Comparison of ENCODE assay signal across 29 cellular contexts in the genomic region with DNA sequence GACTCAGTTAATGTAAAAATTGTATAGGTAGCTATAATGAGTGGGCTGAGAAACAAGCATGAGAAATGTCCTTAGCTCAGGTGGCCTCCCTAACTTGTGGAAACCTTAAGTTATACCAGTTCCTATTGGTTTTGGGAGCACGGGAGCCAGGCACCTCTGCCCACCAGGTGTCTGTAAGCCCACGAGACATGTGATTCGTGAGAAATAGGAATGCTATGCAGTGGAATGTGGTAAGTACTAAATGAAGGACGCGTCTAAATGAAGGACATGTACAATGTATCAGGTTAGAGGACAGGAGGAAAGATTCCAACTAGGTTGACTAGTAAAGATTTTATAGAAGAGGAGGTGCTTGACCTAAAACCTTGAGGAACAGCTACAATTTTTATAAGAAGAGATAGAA. TPM values are rescaled to one million over a fixed set of nuclear protein-coding genes. Genes with fewer than 3 reads are reported as not detected.
"Had no signal": no experiment of that assay in that cellular context is flagged by ENCODE, and none has a peak within 500 bp of the region (broad histone marks: within the 10 kb centered on the region; RNA-seq: fewer than 3 reads in every experiment).

No MANE protein-coding gene starts in this region.

- ATAC-seq: gastroesophageal sphincter, left lobe of liver, lower lobe of right lung, right lobe of liver had no signal

- DNase-seq: activated CD4-positive, alpha-beta memory T cell treated with anti-CD3 and anti-CD28 coated beads for 36 hours; activated CD4-positive, alpha-beta T cell treated with anti-CD3 and anti-CD28 coated beads, Interleukin-2, amount 10 ng/mL, durations not matched to agents 24 days and 14 days; activated CD4-positive, CD25-positive, alpha-beta regulatory T cell treated with anti-CD3 and anti-CD28 coated beads, Interleukin-2, amount 50 U/mL, for 72 hours; activated CD8-positive, alpha-beta memory T cell treated with anti-CD3 and anti-CD28 coated beads, Interleukin-2, amount 50 U/mL, for 4 hours; activated gamma-delta T cell; activated naive CD4-positive, alpha-beta T cell treated with anti-CD3 and anti-CD28 coated beads, Interleukin-2, amount 10 ng/mL, durations not matched to agents 7 days and 5 days; activated T-cell treated with anti-CD3 and anti-CD28 coated beads, Interleukin-2, amount 50 U/mL, for 1 hour; amygdala; cerebellar nuclear complex; dorsolateral prefrontal cortex; effector memory CD4-positive, alpha-beta T cell; erythroblast; lower lobe of right lung; mesendoderm; posterior cingulate gyrus; right lobe of liver; stimulated activated CD4-positive, alpha-beta T cell treated with anti-CD3 and anti-CD28 coated beads, Interleukin-12 subunit alpha, Interleukin-12 subunit beta, amount 100 ng/mL, for 4 hours; stimulated activated CD4-positive, alpha-beta T cell treated with anti-CD3 and anti-CD28 coated beads, Interleukin-4, amount 100 ng/mL, for 1 hour; T-helper 2 cell; uterus had no signal

- H3K79me2 ChIP-seq: hepatocyte had no signal

- H3K36me3 ChIP-seq: uterus had no signal

- H3K27ac Mint-ChIP-seq: activated CD4-positive, alpha-beta memory T cell treated with anti-CD3 and anti-CD28 coated beads for 36 hours; activated CD4-positive, alpha-beta T cell treated with anti-CD3 and anti-CD28 coated beads, Interleukin-2, amount 10 ng/mL, durations not matched to agents 24 days and 14 days; activated naive CD4-positive, alpha-beta T cell treated with anti-CD3 and anti-CD28 coated beads, Interleukin-2, amount 10 ng/mL, durations not matched to agents 7 days and 5 days; activated T-helper 1 cell treated with anti-CD3 and anti-CD28 coated beads, Interleukin-12 subunit alpha, Interleukin-12 subunit beta, Interleukin-2, Interleukin-4 antibody, amounts not matched to agents 30 ng/mL and 10 ng/mL and 1 ng/mL, durations not matched to agents 14 hours and 24 hours and 36 hours; nephron; stimulated activated naive CD8-positive, alpha-beta T cell treated with anti-CD3 and anti-CD28 coated beads, Interleukin-15, Interleukin-2, amounts not matched to agents 100 ng/mL and 50 ng/mL, for 24 hours; type B pancreatic cell had no signal

- H3K4me1 Mint-ChIP-seq: activated CD4-positive, alpha-beta T cell treated with anti-CD3 and anti-CD28 coated beads, Interleukin-2, amount 10 ng/mL, durations not matched to agents 24 days and 14 days; activated naive CD4-positive, alpha-beta T cell treated with anti-CD3 and anti-CD28 coated beads, Interleukin-2, amount 10 ng/mL, durations not matched to agents 7 days and 5 days had no signal

- H3K4me3 ChIP-seq: coronary artery, dorsolateral prefrontal cortex, gastroesophageal sphincter, hepatocyte, lower lobe of right lung, right lobe of liver, uterus had no signal

- H3K27ac ChIP-seq: coronary artery, dorsolateral prefrontal cortex, gastroesophageal sphincter, hepatocyte, lower lobe of right lung, right lobe of liver, uterus had no signal

- H2AFZ ChIP-seq: hepatocyte had no signal

- H3K27me3 Mint-ChIP-seq: activated CD4-positive, alpha-beta memory T cell treated with anti-CD3 and anti-CD28 coated beads for 36 hours; activated CD4-positive, alpha-beta T cell treated with anti-CD3 and anti-CD28 coated beads, Interleukin-2, amount 10 ng/mL, durations not matched to agents 24 days and 14 days; activated naive CD4-positive, alpha-beta T cell treated with anti-CD3 and anti-CD28 coated beads, Interleukin-2, amount 10 ng/mL, durations not matched to agents 7 days and 5 days; stimulated activated naive CD8-positive, alpha-beta T cell treated with anti-CD3 and anti-CD28 coated beads, Interleukin-15, Interleukin-2, amounts not matched to agents 100 ng/mL and 50 ng/mL, for 24 hours; type B pancreatic cell had no signal

- H3K4me3 Mint-ChIP-seq: activated CD4-positive, alpha-beta memory T cell treated with anti-CD3 and anti-CD28 coated beads for 36 hours; activated CD4-positive, alpha-beta T cell treated with anti-CD3 and anti-CD28 coated beads, Interleukin-2, amount 10 ng/mL, durations not matched to agents 24 days and 14 days; activated naive CD4-positive, alpha-beta T cell treated with anti-CD3 and anti-CD28 coated beads, Interleukin-2, amount 10 ng/mL, durations not matched to agents 7 days and 5 days; activated T-helper 1 cell treated with anti-CD3 and anti-CD28 coated beads, Interleukin-12 subunit alpha, Interleukin-12 subunit beta, Interleukin-2, Interleukin-4 antibody, amounts not matched to agents 30 ng/mL and 10 ng/mL and 1 ng/mL, durations not matched to agents 14 hours and 24 hours and 36 hours; nephron; stimulated activated naive CD8-positive, alpha-beta T cell treated with anti-CD3 and anti-CD28 coated beads, Interleukin-15, Interleukin-2, amounts not matched to agents 100 ng/mL and 50 ng/mL, for 24 hours; type B pancreatic cell had no signal

- H3K9me3 ChIP-seq: gastroesophageal sphincter, lower lobe of right lung, right lobe of liver, uterus had no signal

- H3K9me3 Mint-ChIP-seq: activated CD4-positive, alpha-beta memory T cell treated with anti-CD3 and anti-CD28 coated beads for 36 hours; activated CD4-positive, alpha-beta T cell treated with anti-CD3 and anti-CD28 coated beads, Interleukin-2, amount 10 ng/mL, durations not matched to agents 24 days and 14 days; activated naive CD4-positive, alpha-beta T cell treated with anti-CD3 and anti-CD28 coated beads, Interleukin-2, amount 10 ng/mL, durations not matched to agents 7 days and 5 days; activated T-helper 1 cell treated with anti-CD3 and anti-CD28 coated beads, Interleukin-12 subunit alpha, Interleukin-12 subunit beta, Interleukin-2, Interleukin-4 antibody, amounts not matched to agents 30 ng/mL and 10 ng/mL and 1 ng/mL, durations not matched to agents 14 hours and 24 hours and 36 hours; nephron; stimulated activated naive CD8-positive, alpha-beta T cell treated with anti-CD3 and anti-CD28 coated beads, Interleukin-15, Interleukin-2, amounts not matched to agents 100 ng/mL and 50 ng/mL, for 24 hours had no signal

- H3K4me1 ChIP-seq: gastroesophageal sphincter, lower lobe of right lung, right lobe of liver, uterus had no signal

- H3K27me3 ChIP-seq: gastroesophageal sphincter, hepatocyte, right lobe of liver, uterus had no signal

- H3K4me2 ChIP-seq: hepatocyte had no signal

RNA-seq across cellular contexts. Expression of a gene that starts 46.0 kb away (rescaled TPM):
- total RNA-seq: activated CD4-positive, alpha-beta memory T cell treated with anti-CD3 and anti-CD28 coated beads for 36 hours; activated CD4-positive, alpha-beta T cell treated with anti-CD3 and anti-CD28 coated beads, Interleukin-2, amount 10 ng/mL, durations not matched to agents 24 days and 14 days; activated CD8-positive, alpha-beta memory T cell treated with anti-CD3 and anti-CD28 coated beads for 36 hours; activated T-helper 1 cell treated with anti-CD3 and anti-CD28 coated beads, Interleukin-12 subunit alpha, Interleukin-12 subunit beta, Interleukin-2, Interleukin-4 antibody, amounts not matched to agents 30 ng/mL and 10 ng/mL and 1 ng/mL, durations not matched to agents 14 hours and 24 hours and 36 hours; lower lobe of right lung had no signal
